14 cellular contexts compared by ENCODE assay signal in genomic region chr10:30172663-30173062, GRCh38.
"Had no signal": no experiment of that assay in that cellular context is flagged by ENCODE, and none has a peak within 500 bp of the region (broad histone marks: within the 10 kb centered on the region; RNA-seq: fewer than 3 reads in every experiment).

No MANE protein-coding gene starts in this region.

- H3K4me1 Mint-ChIP-seq: activated naive CD8-positive, alpha-beta T cell treated with anti-CD3 and anti-CD28 coated beads, Interleukin-2, amount 50 U/mL, for 24 hours; naive thymus-derived CD8-positive, alpha-beta T cell had no signal

- H3K4me3 ChIP-seq: suprapubic skin had no signal

- H3K4me1 ChIP-seq: foreskin keratinocyte, suprapubic skin had no signal

- H3K36me3 Mint-ChIP-seq: memory B cell; naive thymus-derived CD8-positive, alpha-beta T cell had no signal

- H3K27ac ChIP-seq: foreskin keratinocyte, neutrophil, suprapubic skin had no signal

- H3K4me3 Mint-ChIP-seq: activated naive CD4-positive, alpha-beta T cell treated with anti-CD3 and anti-CD28 coated beads for 36 hours; activated naive CD8-positive, alpha-beta T cell treated with anti-CD3 and anti-CD28 coated beads, Interleukin-2, amount 50 U/mL, for 24 hours; memory B cell; naive thymus-derived CD8-positive, alpha-beta T cell; stimulated activated naive CD8-positive, alpha-beta T cell treated with anti-CD3 and anti-CD28 coated beads, Interleukin-15, Interleukin-2, amounts not matched to agents 100 ng/mL and 50 ng/mL, for 24 hours had no signal

- H3K9me3 Mint-ChIP-seq: activated naive CD4-positive, alpha-beta T cell treated with anti-CD3 and anti-CD28 coated beads for 36 hours; activated naive CD8-positive, alpha-beta T cell treated with anti-CD3 and anti-CD28 coated beads, Interleukin-2, amount 50 U/mL, for 24 hours; naive thymus-derived CD8-positive, alpha-beta T cell; stimulated activated naive CD8-positive, alpha-beta T cell treated with anti-CD3 and anti-CD28 coated beads, Interleukin-15, Interleukin-2, amounts not matched to agents 100 ng/mL and 50 ng/mL, for 24 hours had no signal

- H3K9me3 ChIP-seq: neutrophil, suprapubic skin had no signal

- H3K27me3 ChIP-seq: foreskin keratinocyte, neutrophil, suprapubic skin had no signal

- H3K36me3 ChIP-seq: neutrophil, suprapubic skin had no signal

- DNase-seq: activated naive CD4-positive, alpha-beta T cell treated with anti-CD3 and anti-CD28 coated beads for 36 hours; activated naive CD8-positive, alpha-beta T cell treated with anti-CD3 and anti-CD28 coated beads, Interleukin-2, amount 50 U/mL, for 24 hours; activated T-cell treated with anti-CD3 and anti-CD28 coated beads for 4 hours; foreskin keratinocyte; glutamatergic neuron; kidney glomerular epithelial cell; left ventricle myocardium superior; naive thymus-derived CD8-positive, alpha-beta T cell; posterior cingulate gyrus; small intestine had no signal

- H3K27ac Mint-ChIP-seq: activated naive CD4-positive, alpha-beta T cell treated with anti-CD3 and anti-CD28 coated beads for 36 hours; activated naive CD8-positive, alpha-beta T cell treated with anti-CD3 and anti-CD28 coated beads, Interleukin-2, amount 50 U/mL, for 24 hours; memory B cell; naive thymus-derived CD8-positive, alpha-beta T cell; stimulated activated naive CD8-positive, alpha-beta T cell treated with anti-CD3 and anti-CD28 coated beads, Interleukin-15, Interleukin-2, amounts not matched to agents 100 ng/mL and 50 ng/mL, for 24 hours had no signal
